Comparison of ENCODE assay signal across 13 cellular contexts in the genomic region with DNA sequence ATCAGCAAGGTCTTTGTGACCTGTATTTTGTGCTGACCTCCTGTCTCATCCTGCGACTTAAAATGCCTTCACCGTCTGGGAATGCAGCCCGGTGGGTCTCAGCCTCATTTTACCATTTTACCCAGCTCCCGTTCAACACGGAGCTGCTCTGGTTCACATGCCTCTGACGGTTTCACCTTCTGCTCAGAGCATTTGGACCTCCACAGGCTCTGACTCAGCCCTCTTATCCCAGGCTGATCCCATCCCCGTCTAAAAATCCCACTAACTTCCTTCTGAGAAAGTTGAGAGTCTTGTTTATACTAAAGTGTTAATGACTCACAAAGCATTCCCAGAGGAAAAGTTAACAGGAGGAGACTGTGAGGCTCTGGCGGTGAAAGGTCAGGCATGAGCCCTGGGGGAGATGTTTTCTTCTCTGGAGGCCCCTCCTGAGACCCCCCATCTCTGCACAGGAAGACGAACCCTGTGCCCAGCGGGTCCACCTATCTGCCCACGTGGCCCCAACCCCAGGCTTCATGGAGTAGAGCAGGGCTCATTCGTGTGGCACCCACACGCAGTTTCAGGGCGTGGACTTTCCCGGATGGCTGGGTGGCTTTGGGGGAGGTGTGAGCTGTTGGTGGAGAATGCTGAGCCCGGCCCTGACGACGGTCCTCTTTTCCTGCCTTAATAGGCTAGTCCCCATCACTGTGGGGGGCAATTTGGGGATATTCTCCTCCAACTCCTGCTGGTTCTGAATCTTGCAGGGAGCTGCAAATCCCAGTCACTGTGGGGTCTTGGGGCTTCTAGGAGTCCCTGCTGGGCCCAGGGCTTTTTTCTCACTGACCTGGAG. TPM values are rescaled to one million over a fixed set of nuclear protein-coding genes. Genes with fewer than 3 reads are reported as not detected.
A peak's percentile ranks its signal among the peaks of the same experiment; 100 is the strongest.
DNase-seq lines count a peak whose midpoint lies in the region; ATAC-seq, FAIRE-seq and TF ChIP-seq lines count a peak whose summit lies in the region.
"Had no signal": no experiment of that assay in that cellular context is flagged by ENCODE, and none has a peak within 500 bp of the region (broad histone marks: within the 10 kb centered on the region; RNA-seq: fewer than 3 reads in every experiment).

No MANE protein-coding gene starts in this region.

- H3K9me3 ChIP-seq in MG63 (no peaks in the 10 kb centered on the region), endothelial cell of umbilical vein (replicated peaks; ENCODE audit: control insufficient read depth, insufficient read depth, low read length) (no peaks in the 10 kb centered on the region), osteoblast (ENCODE audit: low read depth, low read length) (no peaks in the 10 kb centered on the region)
- H3K9me3 ChIP-seq: upper lobe of right lung had no signal

- H3K79me2 ChIP-seq in endothelial cell of umbilical vein (ENCODE audit: control insufficient read depth, insufficient read depth, low read length) (no peaks in the 10 kb centered on the region), osteoblast (ENCODE audit: insufficient read depth, low read length) (no peaks in the 10 kb centered on the region)

- H3K4me1 ChIP-seq in endothelial cell of umbilical vein (ENCODE audit: control insufficient read depth, extremely low read depth, insufficient read depth, low read length): no peaks in the 10 kb centered on the region
- H3K4me1 ChIP-seq in osteoblast (ENCODE audit: insufficient read depth, low read length): peaks cover 29% of the 10 kb centered on the region
- H3K4me1 ChIP-seq: upper lobe of right lung had no signal

- H3K9me1 ChIP-seq in endothelial cell of umbilical vein (replicated peaks; ENCODE audit: control insufficient read depth, extremely low read depth, insufficient read depth, low read length): no peaks in the 10 kb centered on the region

- FAIRE-seq in endothelial cell of umbilical vein (lab: Jason Lieb, UNC): peak; percentile 70

- DNase-seq in EL: peak; percentile 92
- DNase-seq in MG63: peak; percentile 86
- peak; percentile 11 for DNase-seq in endothelial cell of umbilical vein (ENCODE audit: low read depth, low spot score)
- peak; percentile 99 for DNase-seq in osteoblast (ENCODE audit: insufficient read length, low spot score, missing footprints)
- DNase-seq in NCI-H1436 treated with DMSO at 0.1 percent for 48 hours (lab: John Stamatoyannopoulos, UW): no peak
- DNase-seq in NCI-H1092 treated with DMSO at 0.1 percent for 48 hours (lab: John Stamatoyannopoulos, UW): no peak
- DNase-seq in GM19240 (ENCODE audit: insufficient read length, low spot score): no peak
- DNase-seq: activated CD4-positive, alpha-beta T cell treated with anti-CD3 and anti-CD28 coated beads, Interleukin-2, amount 10 ng/mL, durations not matched to agents 7 days and 5 days; activated naive CD4-positive, alpha-beta T cell treated with anti-CD3 and anti-CD28 coated beads, Interleukin-2, amount 10 ng/mL, durations not matched to agents 7 days and 5 days; NCI-H2081; SHP77 treated with DMSO at 0.1 percent for 48 hours; upper lobe of right lung had no signal

- intact Hi-C loops in endothelial cell of umbilical vein (cut with micrococcal nuclease): loop anchor here (5.0 kb wide), 1 partner anchor 175 kb away; no protein-coding TSS in a partner anchor

- POLR2A ChIA-PET in endothelial cell of umbilical vein (lab: Charles Lee): interaction anchor here (0.5 kb wide), 1 partner anchor 89 kb away, joined by 4 read pairs; no protein-coding TSS in a partner anchor

- no peaks in the 10 kb centered on the region for H3K27me3 ChIP-seq in MG63
- H3K27me3 ChIP-seq in endothelial cell of umbilical vein (ENCODE audit: control insufficient read depth in 2 of 2, insufficient read depth in 2 of 2, low read length in 2 of 2): peaks cover 0 to 10% of the 10 kb centered on the region in 2 experiments
- no peaks in the 10 kb centered on the region for H3K27me3 ChIP-seq in osteoblast (ENCODE audit: insufficient read depth, low read length)

- H3K27ac ChIP-seq in endothelial cell of umbilical vein (ENCODE audit: insufficient read depth, low read depth, low read length): no peak overlapping the region
- peak overlapping the region; percentile 91 for H3K27ac ChIP-seq in osteoblast (ENCODE audit: low read depth, low read length)
- H3K27ac ChIP-seq: upper lobe of right lung had no signal

- no peak overlapping the region for H3K4me3 ChIP-seq in MG63
- no peak overlapping the region for H3K4me3 ChIP-seq in endothelial cell of umbilical vein (replicated peaks in 1 of 3; ENCODE audit: insufficient read depth in 1 of 3, low read depth in 1 of 3, low read length in 3 of 3)
- peak overlapping the region; percentile 24 for H3K4me3 ChIP-seq in osteoblast (ENCODE audit: insufficient read depth, low read length)
- H3K4me3 ChIP-seq: upper lobe of right lung had no signal

- H3K9ac ChIP-seq in endothelial cell of umbilical vein (replicated peaks; ENCODE audit: extremely low read depth, insufficient read depth, low read length): no peak overlapping the region

- CTCF ChIA-PET in endothelial cell of umbilical vein (lab: Charles Lee): interaction anchor here (0.7 to 11.0 kb wide), 5 partner anchors 8 to 231 kb away, joined by 3 to 116 read pairs (median 3); no protein-coding TSS in a partner anchor

- BruUV-seq in endothelial cell of umbilical vein (replicated peaks; lab: Mats Ljungman, UMichigan): no TSS peak

- dilution Hi-C loops in endothelial cell of umbilical vein (cut with MboI; ENCODE audit: extremely low pct_ligation_motif_present, low sequenced_read_pairs): no loop called here

- H2AFZ ChIP-seq in endothelial cell of umbilical vein (ENCODE audit: low read depth, low read length) (no peak overlapping the region), osteoblast (ENCODE audit: low read length) (peak overlapping the region; percentile 69)

- TF ChIP-seq POLR2A in endothelial cell of umbilical vein (IDR thresholded peaks at IDR 0.05; ENCODE audit: low read depth, low read length): no peak

- H3K36me3 ChIP-seq in MG63: no peaks in the 10 kb centered on the region
- no peaks in the 10 kb centered on the region for H3K36me3 ChIP-seq in endothelial cell of umbilical vein (ENCODE audit: control insufficient read depth in 2 of 2, extremely low read depth in 1 of 2, insufficient read depth in 2 of 2, low read length in 2 of 2)
- no peaks in the 10 kb centered on the region for H3K36me3 ChIP-seq in osteoblast (ENCODE audit: insufficient read depth, low read length)
- H3K36me3 ChIP-seq: upper lobe of right lung had no signal

- no peaks in the 10 kb centered on the region for H4K20me1 ChIP-seq in endothelial cell of umbilical vein (replicated peaks; ENCODE audit: control insufficient read depth, extremely low read depth, insufficient read depth, low read length)
- H4K20me1 ChIP-seq in osteoblast (ENCODE audit: insufficient read depth, low read length): no peaks in the 10 kb centered on the region

- H3K4me2 ChIP-seq in endothelial cell of umbilical vein (ENCODE audit: insufficient read depth, low read length) (no peak overlapping the region), osteoblast (ENCODE audit: insufficient read depth, low read length) (peak overlapping the region; percentile 53)

- TF ChIP-seq CTCF in endothelial cell of umbilical vein (IDR thresholded peaks at IDR 0.05; ENCODE audit: extremely low read depth in 1 of 2, insufficient read depth in 1 of 2, low read depth in 1 of 2, low read length in 2 of 2): no peak
- no peak for TF ChIP-seq CTCF in osteoblast (IDR thresholded peaks at IDR 0.05; ENCODE audit: extremely low read depth, low read depth, low read length)

- ATAC-seq in GM18868 (IDR thresholded peaks at IDR 0.05; ENCODE audit: unreplicated experiment): no peak
- ATAC-seq: upper lobe of right lung had no signal

RNA-seq across cellular contexts. Expression of a gene that starts 3.3 kb away (rescaled TPM):
- total RNA-seq in MG63 (2014; rRNA removed; shearing (Covaris generic); ENCODE audit: low replicate concordance): not detected in 2 replicates
- total RNA-seq in endothelial cell of umbilical vein: not detected in 2 replicates
- not detected in 2 replicates for polyA plus RNA-seq in endothelial cell of umbilical vein
- not detected in 2 replicates for polyA plus RNA-seq in endothelial cell of umbilical vein (2011; cell fraction: cytosol; rRNA removed)
- polyA plus RNA-seq in endothelial cell of umbilical vein (2011; cell fraction: nucleus; rRNA removed): not detected in 2 replicates
- not detected in 2 replicates for polyA plus RNA-seq in endothelial cell of umbilical vein (2012)
- not detected in 2 replicates for polyA minus RNA-seq in endothelial cell of umbilical vein
- polyA minus RNA-seq in endothelial cell of umbilical vein (2011; cell fraction: cytosol; rRNA and poly(A)+ RNA removed): not detected
- polyA minus RNA-seq in endothelial cell of umbilical vein (2011; cell fraction: nucleus; rRNA and poly(A)+ RNA removed): not detected in 2 replicates
- under 0.01 and 0.29 TPM in 2 replicates for total RNA-seq in osteoblast
- total RNA-seq: activated CD4-positive, alpha-beta T cell treated with anti-CD3 and anti-CD28 coated beads, Interleukin-2, amount 10 ng/mL, durations not matched to agents 7 days and 5 days had no signal

RNA-seq across cellular contexts. Expression of a gene that starts 16.5 kb away (rescaled TPM):
- 17.0 and 19.8 TPM in 2 replicates for total RNA-seq in MG63 (2014; rRNA removed; shearing (Covaris generic); ENCODE audit: low replicate concordance)
- total RNA-seq in endothelial cell of umbilical vein: 41.1 and 44.4 TPM in 2 replicates
- 22.3 and 25.2 TPM in 2 replicates for polyA plus RNA-seq in endothelial cell of umbilical vein
- polyA plus RNA-seq in endothelial cell of umbilical vein (2011; cell fraction: cytosol; rRNA removed): 27.9 and 28.5 TPM in 2 replicates
- polyA plus RNA-seq in endothelial cell of umbilical vein (2011; cell fraction: nucleus; rRNA removed): 29.8 and 37.1 TPM in 2 replicates
- 35.4 and 36.5 TPM in 2 replicates for polyA plus RNA-seq in endothelial cell of umbilical vein (2012)
- polyA minus RNA-seq in endothelial cell of umbilical vein: 24.0 and 28.1 TPM in 2 replicates
- polyA minus RNA-seq in endothelial cell of umbilical vein (2011; cell fraction: cytosol; rRNA and poly(A)+ RNA removed): 41.0 TPM
- 13.5 and 13.8 TPM in 2 replicates for polyA minus RNA-seq in endothelial cell of umbilical vein (2011; cell fraction: nucleus; rRNA and poly(A)+ RNA removed)
- 23.9 and 26.8 TPM in 2 replicates for total RNA-seq in osteoblast

RNA-seq across cellular contexts. Expression of a gene that starts 21.8 kb away (rescaled TPM):
- total RNA-seq in MG63 (2014; rRNA removed; shearing (Covaris generic); ENCODE audit: low replicate concordance): not detected in 2 replicates
- not detected in 2 replicates for total RNA-seq in endothelial cell of umbilical vein
- polyA plus RNA-seq in endothelial cell of umbilical vein: 0.04 TPM in 1 of 2 replicates, not detected in the other
- polyA plus RNA-seq in endothelial cell of umbilical vein (2011; cell fraction: cytosol; rRNA removed): not detected in 2 replicates
- polyA plus RNA-seq in endothelial cell of umbilical vein (2011; cell fraction: nucleus; rRNA removed): not detected in 2 replicates
- polyA plus RNA-seq in endothelial cell of umbilical vein (2012): not detected in 2 replicates
- not detected in 2 replicates for polyA minus RNA-seq in endothelial cell of umbilical vein
- not detected for polyA minus RNA-seq in endothelial cell of umbilical vein (2011; cell fraction: cytosol; rRNA and poly(A)+ RNA removed)
- not detected in 2 replicates for polyA minus RNA-seq in endothelial cell of umbilical vein (2011; cell fraction: nucleus; rRNA and poly(A)+ RNA removed)
- not detected in 2 replicates for total RNA-seq in osteoblast
- total RNA-seq: activated CD4-positive, alpha-beta T cell treated with anti-CD3 and anti-CD28 coated beads, Interleukin-2, amount 10 ng/mL, durations not matched to agents 7 days and 5 days; upper lobe of right lung had no signal

RNA-seq across cellular contexts. Expression of a gene that starts 40.2 kb away (rescaled TPM):
- total RNA-seq in MG63 (2014; rRNA removed; shearing (Covaris generic); ENCODE audit: low replicate concordance): 67.2 and 83.8 TPM in 2 replicates
- 111 and 126 TPM in 2 replicates for total RNA-seq in endothelial cell of umbilical vein
- polyA plus RNA-seq in endothelial cell of umbilical vein: 93.7 and 115 TPM in 2 replicates
- polyA plus RNA-seq in endothelial cell of umbilical vein (2011; cell fraction: cytosol; rRNA removed): 45.5 and 67.8 TPM in 2 replicates
- 472 and 496 TPM in 2 replicates for polyA plus RNA-seq in endothelial cell of umbilical vein (2011; cell fraction: nucleus; rRNA removed)
- polyA plus RNA-seq in endothelial cell of umbilical vein (2012): 74.4 and 105 TPM in 2 replicates
- 55.3 and 79.7 TPM in 2 replicates for polyA minus RNA-seq in endothelial cell of umbilical vein
- polyA minus RNA-seq in endothelial cell of umbilical vein (2011; cell fraction: cytosol; rRNA and poly(A)+ RNA removed): 47.7 TPM
- polyA minus RNA-seq in endothelial cell of umbilical vein (2011; cell fraction: nucleus; rRNA and poly(A)+ RNA removed): 72.3 and 105 TPM in 2 replicates
- total RNA-seq in osteoblast: 63.1 and 68.4 TPM in 2 replicates

Comparison
In these comparisons a context has a peak if more than half of its experiments do, and no peak if none do; other contexts are left out.
1. DNase-seq: peak in EL (single experiment), MG63 (single experiment), endothelial cell of umbilical vein (single experiment) and osteoblast (single experiment); none in NCI-H1436 treated with DMSO at 0.1 percent for 48 hours (single experiment), NCI-H1092 treated with DMSO at 0.1 percent for 48 hours (single experiment) and GM19240 (single experiment).